12 cellular contexts compared by ENCODE assay signal in the genomic region with DNA sequence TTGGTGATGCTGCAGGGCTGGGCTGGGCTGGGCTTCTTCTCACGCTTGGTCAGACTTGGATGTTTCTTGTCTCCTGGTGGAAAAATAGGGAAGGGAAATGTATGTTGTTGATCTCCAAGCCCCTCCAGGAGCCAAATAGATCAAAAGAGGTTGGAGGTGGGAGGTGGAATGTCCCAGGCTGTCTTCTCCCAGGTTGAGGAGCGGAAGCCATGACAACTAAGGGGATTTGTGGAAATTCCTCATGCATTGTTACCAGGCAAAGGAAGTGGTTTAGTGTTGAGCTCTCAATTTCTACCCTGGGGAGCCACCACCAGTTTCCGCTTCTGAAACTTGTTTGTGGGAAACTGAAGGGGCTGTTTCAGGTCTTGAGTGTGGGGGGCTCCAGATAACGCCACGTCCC.
A peak's percentile ranks its signal among the peaks of the same experiment; 100 is the strongest.
DNase-seq lines count a peak whose midpoint lies in the region; ATAC-seq and TF ChIP-seq lines count a peak whose summit lies in the region.
"Had no signal": no experiment of that assay in that cellular context is flagged by ENCODE, and none has a peak within 500 bp of the region (broad histone marks: within the 10 kb centered on the region; RNA-seq: fewer than 3 reads in every experiment).

No MANE protein-coding gene starts in this region.

- H3K4me1 ChIP-seq in H9 (ENCODE audit: insufficient read depth, low read length) (no peaks in the 10 kb centered on the region; the same call in 1 of the 2 replicates), thoracic aorta (ENCODE audit: control insufficient read depth in 1 of 2, low read depth in 2 of 2) (peaks cover 23 to 59% of the 10 kb centered on the region in 2 donors)

- H4K91ac ChIP-seq in H9 (ENCODE audit: insufficient read length, low read depth, low read length), result no peak overlapping the region

- no peak overlapping the region for H2AFZ ChIP-seq in H9 (ENCODE audit: low read length)

- H2BK20ac ChIP-seq in H9 (ENCODE audit: low read depth, low read length, poor library complexity, severe bottlenecking), result no peak overlapping the region

- no peaks in the 10 kb centered on the region for H4K20me1 ChIP-seq in H9 (ENCODE audit: control insufficient read depth, insufficient read depth, insufficient read length)

- H2BK15ac ChIP-seq in H9 (ENCODE audit: low read depth, low read length), result no peak overlapping the region

- no peak for ATAC-seq in thoracic aorta (ENCODE audit: insufficient number of reproducible peaks, low FRiP score, low read depth)
- ATAC-seq in HG02840 (IDR thresholded peaks at IDR 0.05; ENCODE audit: low FRiP score, unreplicated experiment), result no peak
- ATAC-seq: activated CD4-positive, alpha-beta T cell treated with anti-CD3 and anti-CD28 coated beads for 36 hours had no signal

- H3K27ac ChIP-seq in H9 (ENCODE audit: insufficient read length, low read depth, low read length) (no peak overlapping the region), layer of hippocampus (ENCODE audit: low read depth, low read length) (peak overlapping the region; percentile 52), thoracic aorta (peak overlapping the region; percentile 89 to 95)
- H3K27ac ChIP-seq: neutrophil had no signal

- no peak overlapping the region for H3K56ac ChIP-seq in H9 (ENCODE audit: insufficient read length, low read depth, low read length)

- H3K36me3 ChIP-seq in thoracic aorta, result no peaks in the 10 kb centered on the region
- H3K36me3 ChIP-seq: neutrophil had no signal

- no CpG with 5 or more reads among the region's 5 CpGs for WGBS in H9 (ENCODE audit: extremely low coverage, insufficient read length, low lambda C conversion rate)

- H3K36me3 Mint-ChIP-seq in H9 (ENCODE audit: insufficient read depth in 1 of 3, low read depth in 3 of 3), result peaks cover 0 to 16% (median 7%) of the 10 kb centered on the region in 3 experiments; a peak in 5 of 7 replicates

- no peak overlapping the region for H3K4ac ChIP-seq in H9 (ENCODE audit: low read depth, low read length)

- peaks cover 15 to 22% of the 10 kb centered on the region in 2 experiments for H3K4me1 Mint-ChIP-seq in H9
- H3K4me1 Mint-ChIP-seq: activated CD4-positive, alpha-beta T cell treated with anti-CD3 and anti-CD28 coated beads for 36 hours had no signal

- H3K79me2 ChIP-seq in H9 (ENCODE audit: insufficient read depth, low read length), result no peaks in the 10 kb centered on the region

- no peak overlapping the region for H3K14ac ChIP-seq in H9 (ENCODE audit: insufficient read depth, low read length)

- H3K27me3 ChIP-seq in H9 (ENCODE audit: insufficient read depth, low read length), result no peaks in the 10 kb centered on the region
- H3K27me3 ChIP-seq in layer of hippocampus (ENCODE audit: control insufficient read depth, insufficient read depth, low read length), result no peaks in the 10 kb centered on the region
- no peaks in the 10 kb centered on the region for H3K27me3 ChIP-seq in thoracic aorta (replicated peaks; ENCODE audit: insufficient read depth)

- H3K27me3 Mint-ChIP-seq in H9 (ENCODE audit: low read depth), result no peaks in the 10 kb centered on the region
- H3K27me3 Mint-ChIP-seq: activated CD4-positive, alpha-beta T cell treated with anti-CD3 and anti-CD28 coated beads for 36 hours had no signal

- H2BK5ac ChIP-seq in H9 (ENCODE audit: insufficient read length, low read length), result no peak overlapping the region

- no peak overlapping the region for H3K18ac ChIP-seq in H9 (ENCODE audit: insufficient read length, low read depth, low read length)

- no peak overlapping the region for H4K5ac ChIP-seq in H9 (ENCODE audit: insufficient read length, low read depth, low read length)

- no peak overlapping the region for H2BK120ac ChIP-seq in H9 (ENCODE audit: low read depth, low read length, poor library complexity, severe bottlenecking)

- DNase-seq in H9 (no peak), astrocyte of the hippocampus (ENCODE audit: low read depth, low spot score) (peak; percentile 82), thoracic aorta (ENCODE audit: low spot score) (no peak), NCI-H1048 (lab: John Stamatoyannopoulos, UW) (no peak), AML-193 (lab: John Stamatoyannopoulos, UW) (no peak), mesenteric fat pad (ENCODE audit: low spot score) (no peak)
- DNase-seq: activated CD4-positive, alpha-beta T cell treated with anti-CD3 and anti-CD28 coated beads for 36 hours; NCI-H1417 treated with DMSO at 0.1 percent for 48 hours; NCI-H82 had no signal

- TF ChIP-seq CTCF in H9 (conservative IDR thresholded peaks at IDR 0.05) (no peak), thoracic aorta (IDR thresholded peaks at IDR 0.05) (no peak)

- no peaks in the 10 kb centered on the region for H3K23me2 ChIP-seq in H9 (ENCODE audit: insufficient read length, low read depth, low read length, poor library complexity, severe bottlenecking)

- H3K9me3 ChIP-seq in H9 (ENCODE audit: control insufficient read depth, low read depth, low read length), result no peaks in the 10 kb centered on the region
- H3K9me3 ChIP-seq in thoracic aorta, result no peaks in the 10 kb centered on the region
- H3K9me3 ChIP-seq: neutrophil had no signal

- H3T11ph ChIP-seq in H9 (ENCODE audit: low read length), result no peak overlapping the region

- H4K8ac ChIP-seq in H9 (replicated peaks; ENCODE audit: insufficient read length, low read depth, low read length), result no peak overlapping the region

- no peak overlapping the region for H3K4me2 ChIP-seq in H9 (ENCODE audit: insufficient read depth, insufficient read length, low read length)

- H3K27ac Mint-ChIP-seq in H9, result peak overlapping the region in 2 of 3 experiments; percentile 20 to 68; a peak in 4 of 7 replicates
- H3K27ac Mint-ChIP-seq: activated CD4-positive, alpha-beta T cell treated with anti-CD3 and anti-CD28 coated beads for 36 hours had no signal

- H3K9me3 Mint-ChIP-seq in H9, result peaks cover 9 to 11% of the 10 kb centered on the region in 2 experiments; a peak in 4 of 5 replicates

- H2BK12ac ChIP-seq in H9 (ENCODE audit: insufficient read length, low read depth, low read length), result no peak overlapping the region

- H3K23ac ChIP-seq in H9 (ENCODE audit: insufficient read length, low read depth, low read length), result no peak overlapping the region

- no peak overlapping the region for H3K9ac ChIP-seq in H9 (ENCODE audit: extremely low read depth, insufficient read length, low read length)

- H2AK5ac ChIP-seq in H9 (ENCODE audit: insufficient read length, low read length), result no peak overlapping the region

- H3K79me1 ChIP-seq in H9 (ENCODE audit: insufficient read depth, low read depth, low read length, poor library complexity, severe bottlenecking), result no peaks in the 10 kb centered on the region

- H3K4me3 Mint-ChIP-seq in H9, result no peak overlapping the region; a peak in 1 of 5 replicates
- H3K4me3 Mint-ChIP-seq: activated CD4-positive, alpha-beta T cell treated with anti-CD3 and anti-CD28 coated beads for 36 hours had no signal

- no peak overlapping the region for H3K4me3 ChIP-seq in thoracic aorta
